In the genomic region with DNA sequence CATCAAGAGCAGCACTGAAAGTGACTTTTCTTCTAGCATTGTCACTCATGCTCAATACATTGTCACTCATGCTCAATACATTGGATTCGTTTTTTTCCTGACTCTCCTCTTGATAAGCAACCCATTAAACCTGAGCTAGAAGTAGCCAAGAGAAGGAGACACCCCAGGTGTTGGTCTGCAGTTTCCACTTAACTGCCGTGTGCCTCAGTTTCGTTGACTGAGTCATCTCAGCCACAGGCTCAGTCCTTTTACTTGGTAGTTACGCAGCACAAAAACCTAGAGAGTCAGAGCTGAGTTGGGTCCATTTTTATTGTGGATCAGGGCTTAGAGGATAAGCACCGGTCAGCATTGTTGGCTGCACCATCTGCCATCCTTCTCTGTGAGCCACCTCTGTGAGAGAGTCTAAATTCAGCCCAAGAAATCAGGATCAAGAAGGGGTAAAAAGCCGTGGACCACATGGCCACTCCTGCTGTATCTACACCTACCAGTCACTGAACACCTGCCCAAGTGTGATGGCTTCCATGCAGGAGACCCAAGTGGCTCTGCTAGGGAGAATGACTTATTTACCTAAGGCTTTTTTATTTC, we compare ENCODE assay signal across 19 cellular contexts. TPM values are rescaled to one million over a fixed set of nuclear protein-coding genes. Genes with fewer than 3 reads are reported as not detected.
DNase-seq lines count a peak whose midpoint lies in the region; ATAC-seq, FAIRE-seq and TF ChIP-seq lines count a peak whose summit lies in the region.
"Had no signal": no experiment of that assay in that cellular context is flagged by ENCODE, and none has a peak within 500 bp of the region (broad histone marks: within the 10 kb centered on the region; RNA-seq: fewer than 3 reads in every experiment).

No MANE protein-coding gene starts in this region.

- no peak overlapping the region for H2AFZ ChIP-seq in MM.1S (ENCODE audit: low read length)

- H3K27ac Mint-ChIP-seq in activated T-helper 17 cell treated with anti-CD3 and anti-CD28 coated beads, Interleukin-2, amount 50 U/mL, for 72 hours: no peak overlapping the region
- H3K27ac Mint-ChIP-seq: CD4-positive, alpha-beta memory T cell; HFFc6 had no signal

- H3K9me2 ChIP-seq in MM.1S (replicated peaks; ENCODE audit: insufficient read depth, low read length): no peaks in the 10 kb centered on the region

- H3K36me3 ChIP-seq in MM.1S (replicated peaks; ENCODE audit: insufficient read depth, low read length) (no peaks in the 10 kb centered on the region), lower lobe of right lung (peaks cover 42% of the 10 kb centered on the region), kidney (ENCODE audit: control insufficient read depth in 1 of 2, insufficient read depth in 2 of 2, low read length in 2 of 2) (peaks cover 2 to 22% of the 10 kb centered on the region in 2 donors)

- H3K4me1 ChIP-seq in MM.1S (ENCODE audit: low read length) (peaks cover 36% of the 10 kb centered on the region), lower lobe of right lung (peaks cover 26% of the 10 kb centered on the region), kidney (ENCODE audit: control insufficient read depth in 1 of 2, insufficient read depth in 1 of 2, low read depth in 1 of 2, low read length in 2 of 2) (peaks cover 7 to 9% of the 10 kb centered on the region in 2 donors)

- no peak for FAIRE-seq in kidney (lab: Jason Lieb, UNC)
- FAIRE-seq: D721Med, H1 had no signal

- H3K9me3 ChIP-seq in MM.1S (replicated peaks; ENCODE audit: insufficient read depth, low read length) (no peaks in the 10 kb centered on the region), lower lobe of right lung (no peaks in the 10 kb centered on the region), kidney (ENCODE audit: control insufficient read depth in 1 of 2, low read length in 2 of 2) (no peaks in the 10 kb centered on the region)
- H3K9me3 ChIP-seq: BE2C had no signal

- H3K79me2 ChIP-seq in MM.1S (ENCODE audit: low read length): peaks cover 12% of the 10 kb centered on the region; the same call in 1 of the 2 replicates

- peaks cover 22% of the 10 kb centered on the region for H3F3A ChIP-seq in MM.1S (ENCODE audit: insufficient read depth, low read length)

- TF ChIP-seq CTCF in MM.1S (IDR thresholded peaks at IDR 0.05; ENCODE audit: low read length) (no peak), lower lobe of right lung (IDR thresholded peaks at IDR 0.05) (no peak), kidney (IDR thresholded peaks at IDR 0.05; ENCODE audit: borderline replicate concordance, extremely low read depth, insufficient read depth) (no peak)

- peak; percentile 68 for ATAC-seq in activated T-helper 17 cell treated with anti-CD3 and anti-CD28 coated beads, Interleukin-2, amount 50 U/mL, for 72 hours (replicated peaks)
- ATAC-seq in lower lobe of right lung (no peak), GM18873 (IDR thresholded peaks at IDR 0.05; ENCODE audit: low FRiP score, unreplicated experiment) (no peak), GM19324 (IDR thresholded peaks at IDR 0.05; ENCODE audit: low FRiP score, unreplicated experiment) (no peak)

- H4K20me1 ChIP-seq in MM.1S (ENCODE audit: insufficient read depth, low read length): no peaks in the 10 kb centered on the region

- DNase-seq in NCI-H524 (lab: John Stamatoyannopoulos, UW) (peak; percentile 16 to 69), NCI-H524 treated with DMSO at 0.1 percent for 48 hours (lab: John Stamatoyannopoulos, UW) (no peak), MM.1S (peak; percentile 21), lower lobe of right lung (peak; percentile 13), kidney (no peak)
- DNase-seq: 8988T; BE2C; CD4-positive, alpha-beta memory T cell; DMS79; HFFc6; NCI-H1092; NCI-H146; NCI-H2081; SHP77 treated with DMSO at 0.1 percent for 48 hours had no signal

- peaks cover 95% of the 10 kb centered on the region for H3K36me3 Mint-ChIP-seq in activated T-helper 17 cell treated with anti-CD3 and anti-CD28 coated beads, Interleukin-2, amount 50 U/mL, for 72 hours (ENCODE audit: low read depth)

- no peaks in the 10 kb centered on the region for H3K27me3 Mint-ChIP-seq in activated T-helper 17 cell treated with anti-CD3 and anti-CD28 coated beads, Interleukin-2, amount 50 U/mL, for 72 hours
- H3K27me3 Mint-ChIP-seq: CD4-positive, alpha-beta memory T cell had no signal

- H3K4me3 Mint-ChIP-seq in activated T-helper 17 cell treated with anti-CD3 and anti-CD28 coated beads, Interleukin-2, amount 50 U/mL, for 72 hours: no peak overlapping the region
- H3K4me3 Mint-ChIP-seq: CD4-positive, alpha-beta memory T cell; HFFc6 had no signal

- no peak overlapping the region for H3K9ac ChIP-seq in MM.1S (ENCODE audit: low read length)
- no peak overlapping the region for H3K9ac ChIP-seq in kidney (ENCODE audit: low read length in 2 of 2)

- peak overlapping the region; percentile 27; the same call in 1 of the 2 replicates for H3K27ac ChIP-seq in MM.1S (ENCODE audit: low read length)
- H3K27ac ChIP-seq in lower lobe of right lung: no peak overlapping the region
- H3K27ac ChIP-seq in kidney (ENCODE audit: low read depth in 2 of 2, low read length in 2 of 2): no peak overlapping the region

- no peaks in the 10 kb centered on the region for H3K9me3 Mint-ChIP-seq in activated T-helper 17 cell treated with anti-CD3 and anti-CD28 coated beads, Interleukin-2, amount 50 U/mL, for 72 hours
- H3K9me3 Mint-ChIP-seq: CD4-positive, alpha-beta memory T cell; HFFc6 had no signal

- no peak overlapping the region for H3K4me3 ChIP-seq in MM.1S (ENCODE audit: low read length)
- no peak overlapping the region for H3K4me3 ChIP-seq in lower lobe of right lung
- no peak overlapping the region for H3K4me3 ChIP-seq in kidney (ENCODE audit: low read length in 2 of 2)

- H3K27me3 ChIP-seq in MM.1S (replicated peaks; ENCODE audit: insufficient read depth, low read length) (no peaks in the 10 kb centered on the region), lower lobe of right lung (ENCODE audit: low read depth) (no peaks in the 10 kb centered on the region)
- H3K27me3 ChIP-seq: BE2C had no signal

- H3K4me2 ChIP-seq in MM.1S (ENCODE audit: low read depth, low read length): no peak overlapping the region

- peaks cover 12% of the 10 kb centered on the region for H3K4me1 Mint-ChIP-seq in activated T-helper 17 cell treated with anti-CD3 and anti-CD28 coated beads, Interleukin-2, amount 50 U/mL, for 72 hours

- intact Hi-C loops in lower lobe of right lung (cut with DNase I): no loop called here
- intact Hi-C loops in kidney (cut with DNase I): no loop called here

RNA-seq across cellular contexts. Expression of a gene that starts 11.3 kb away (rescaled TPM):
- total RNA-seq in activated T-helper 17 cell treated with anti-CD3 and anti-CD28 coated beads, Interleukin-2, amount 50 U/mL, for 72 hours: 10 to 100 TPM; 39.1 to 64.2 TPM
- total RNA-seq in lower lobe of right lung (1.1 TPM), kidney (0.88 TPM)
- polyA plus RNA-seq in kidney (ENCODE audit: insufficient read depth, low read depth, low replicate concordance): 0.97 TPM

Comparison
In these comparisons a context has a peak if more than half of its experiments do, and no peak if none do; other contexts are left out.
1. DNase-seq: peak in NCI-H524 (2 of 2), MM.1S (single experiment) and lower lobe of right lung (single experiment); none in NCI-H524 treated with DMSO at 0.1 percent for 48 hours (single experiment) and kidney (single experiment).
2. RNA of a gene that starts 11.3 kb away (total RNA-seq): 39.1 to 64.2 TPM in activated T-helper 17 cell treated with anti-CD3 and anti-CD28 coated beads, Interleukin-2, amount 50 U/mL, for 72 hours; 1.1 TPM in lower lobe of right lung (single experiment) and 0.88 TPM in kidney (single experiment); every median in the first group is over 10 times any median in the second.